ENCODE assay signal across 13 cellular contexts in the genomic region with DNA sequence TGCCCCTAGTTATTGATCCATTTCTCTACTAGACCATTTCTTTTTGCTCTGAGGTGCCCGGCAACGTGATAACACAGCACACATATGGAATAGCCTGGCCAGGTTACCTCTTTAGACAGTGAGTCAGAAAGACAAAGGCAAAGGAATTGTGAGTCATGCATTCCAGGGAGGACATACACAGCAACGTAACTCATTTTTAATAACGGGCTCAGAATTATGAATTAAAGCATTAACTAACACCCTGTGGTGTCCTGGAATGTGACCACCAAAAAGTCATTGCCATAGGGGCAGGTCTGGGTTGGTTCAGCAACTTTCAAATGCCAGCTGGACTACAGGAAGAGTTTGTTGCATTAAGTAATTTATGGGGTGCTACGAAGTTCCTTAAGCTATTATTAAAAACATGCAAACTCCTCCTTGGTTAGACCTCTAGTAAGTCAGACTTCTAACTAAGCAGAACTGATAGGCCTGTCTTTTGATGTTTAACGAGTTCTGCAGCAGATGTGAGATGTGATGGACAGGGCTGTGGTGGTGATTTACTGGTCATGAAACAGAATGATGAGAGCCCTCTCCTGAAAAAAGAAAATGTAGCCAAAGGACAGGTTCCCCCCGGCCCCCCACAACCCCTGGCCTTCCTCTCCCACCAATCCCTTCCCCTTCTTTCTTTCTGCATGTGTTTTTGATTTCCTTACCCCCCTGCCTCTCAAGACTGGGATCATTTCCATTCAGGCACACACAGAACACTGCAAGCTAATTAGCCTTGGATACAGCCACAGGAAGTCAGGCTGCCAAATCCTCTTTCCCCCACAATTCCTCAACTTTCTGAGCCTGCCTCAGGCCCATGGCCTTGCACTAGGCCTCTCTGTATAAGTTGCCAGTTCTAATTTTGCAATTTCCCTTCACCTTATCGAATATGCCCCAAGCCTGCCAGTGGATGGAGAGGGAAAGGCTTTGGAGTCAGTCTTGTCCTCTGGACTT.
DNase-seq lines count a peak whose midpoint lies in the region; ATAC-seq, FAIRE-seq and TF ChIP-seq lines count a peak whose summit lies in the region.
"Had no signal": no experiment of that assay in that cellular context is flagged by ENCODE, and none has a peak within 500 bp of the region (broad histone marks: within the 10 kb centered on the region; RNA-seq: fewer than 3 reads in every experiment).

No MANE protein-coding gene starts in this region.

- no peak for TF ChIP-seq CTCF in astrocyte (IDR thresholded peaks at IDR 0.05; ENCODE audit: insufficient read depth, low read depth, low read length)
- TF ChIP-seq CTCF in keratinocyte (optimal IDR thresholded peaks at IDR 0.05 in 1 of 3, IDR thresholded peaks at IDR 0.05 in 1 of 3, conservative IDR thresholded peaks at IDR 0.05 in 1 of 3; ENCODE audit: extremely low read depth in 1 of 3, insufficient read depth in 2 of 3, low read length in 3 of 3), result no peak

- FAIRE-seq in astrocyte (lab: Jason Lieb, UNC) (peak; percentile 93), keratinocyte (lab: Jason Lieb, UNC) (peak; percentile 91), urothelium cell line (lab: Jason Lieb, UNC) (peak; percentile 93)
- FAIRE-seq: GM18507 had no signal

- peak overlapping the region; percentile 94 for H3K27ac Mint-ChIP-seq in astrocyte (ENCODE audit: unreplicated experiment)
- H3K27ac Mint-ChIP-seq: activated CD4-positive, alpha-beta T cell treated with anti-CD3 and anti-CD28 coated beads, Interleukin-2, amount 10 ng/mL, durations not matched to agents 7 days and 5 days; B cell had no signal

- H4K20me1 ChIP-seq in astrocyte (ENCODE audit: insufficient read depth, low read length), result no peaks in the 10 kb centered on the region
- H4K20me1 ChIP-seq in keratinocyte (ENCODE audit: control insufficient read depth, extremely low read depth, insufficient read depth, low read length), result no peaks in the 10 kb centered on the region

- peak overlapping the region; percentile 21 for H2AFZ ChIP-seq in astrocyte (ENCODE audit: low read depth, low read length)
- peak overlapping the region; percentile 73 for H2AFZ ChIP-seq in keratinocyte (ENCODE audit: control insufficient read depth, low read length)

- no peaks in the 10 kb centered on the region for H3K36me3 ChIP-seq in astrocyte (ENCODE audit: insufficient read depth, low read length)
- H3K36me3 ChIP-seq in keratinocyte (ENCODE audit: control insufficient read depth in 2 of 2, extremely low read depth in 1 of 2, insufficient read depth in 2 of 2, low read length in 2 of 2), result no peaks in the 10 kb centered on the region
- H3K36me3 ChIP-seq: thyroid gland had no signal

- peak overlapping the region; percentile 62 for H3K27ac ChIP-seq in astrocyte (ENCODE audit: low read depth, low read length)
- peak overlapping the region; percentile 69 for H3K27ac ChIP-seq in keratinocyte (ENCODE audit: control insufficient read depth, insufficient read depth, low read length)
- H3K27ac ChIP-seq: thyroid gland had no signal

- intact Hi-C loops in Right ventricle myocardium superior (cut with DNase I), result no loop called here
- intact Hi-C loops in left ventricle myocardium superior (cut with micrococcal nuclease), result loop anchor here (10.0 kb wide), 1 partner anchor 85 kb away; the partner anchor contains the start of gene HAO2

- H3K27me3 ChIP-seq in astrocyte (ENCODE audit: insufficient read depth, low read length) (no peaks in the 10 kb centered on the region), keratinocyte (ENCODE audit: control insufficient read depth, extremely low read depth, insufficient read depth, low read length) (no peaks in the 10 kb centered on the region)
- H3K27me3 ChIP-seq: thyroid gland had no signal

- H3K9me1 ChIP-seq in keratinocyte (ENCODE audit: control insufficient read depth, extremely low read depth, insufficient read depth, low read length), result no peaks in the 10 kb centered on the region

- peak overlapping the region; percentile 41 for H3K9ac ChIP-seq in astrocyte (ENCODE audit: low read length)
- peak overlapping the region; percentile 19 for H3K9ac ChIP-seq in keratinocyte (ENCODE audit: control insufficient read depth, extremely low read depth, insufficient read depth, low read length)

- H3K9me3 ChIP-seq in astrocyte (ENCODE audit: insufficient read depth, low read depth, low read length) (no peaks in the 10 kb centered on the region), keratinocyte (ENCODE audit: control insufficient read depth, low read depth, low read length) (no peaks in the 10 kb centered on the region)
- H3K9me3 ChIP-seq: thyroid gland had no signal

- H3K27me3 Mint-ChIP-seq in astrocyte (ENCODE audit: low read depth, unreplicated experiment), result no peaks in the 10 kb centered on the region

- no peak overlapping the region for H3K4me3 ChIP-seq in astrocyte (ENCODE audit: insufficient read depth, low read depth, low read length)
- H3K4me3 ChIP-seq in keratinocyte (ENCODE audit: control insufficient read depth in 2 of 3, extremely low read depth in 1 of 3, insufficient read depth in 2 of 3, low read depth in 1 of 3, low read length in 3 of 3), result no peak overlapping the region
- H3K4me3 ChIP-seq: thyroid gland had no signal

- H3K9me3 Mint-ChIP-seq in astrocyte (ENCODE audit: unreplicated experiment), result no peaks in the 10 kb centered on the region
- H3K9me3 Mint-ChIP-seq: activated CD4-positive, alpha-beta T cell treated with anti-CD3 and anti-CD28 coated beads, Interleukin-2, amount 10 ng/mL, durations not matched to agents 7 days and 5 days had no signal

- H3K4me1 ChIP-seq in astrocyte (ENCODE audit: insufficient read depth, low read length), result peaks cover 17% of the 10 kb centered on the region
- peaks cover 22% of the 10 kb centered on the region for H3K4me1 ChIP-seq in keratinocyte (ENCODE audit: control insufficient read depth, extremely low read depth, insufficient read depth, low read length)
- H3K4me1 ChIP-seq: thyroid gland had no signal

- peak overlapping the region; percentile 74 for H3K4me2 ChIP-seq in astrocyte (ENCODE audit: low read length)
- peak overlapping the region; percentile 65 for H3K4me2 ChIP-seq in keratinocyte (ENCODE audit: control insufficient read depth, extremely low read depth, insufficient read depth, low read depth, low read length)

- DNase-seq in Right ventricle myocardium superior (no peak), left ventricle myocardium superior (no peak), astrocyte (ENCODE audit: low read depth) (peak; percentile 91), keratinocyte (ENCODE audit: low read depth, low spot score) (peak; percentile 89), urothelium cell line (ENCODE audit: low spot score) (peak; percentile 89), MV-4-11 (lab: John Stamatoyannopoulos, UW) (no peak)
- DNase-seq in activated CD4-positive, alpha-beta T cell treated with anti-CD3 and anti-CD28 coated beads, Interleukin-2, amount 50 U/mL, for 4 hours, result no peak
- DNase-seq: activated CD4-positive, alpha-beta T cell treated with anti-CD3 and anti-CD28 coated beads, Interleukin-2, amount 10 ng/mL, durations not matched to agents 7 days and 5 days; islet precursor cell; thyroid gland had no signal

- no peaks in the 10 kb centered on the region for H3K36me3 Mint-ChIP-seq in astrocyte (ENCODE audit: low read depth, unreplicated experiment)

- no peak overlapping the region for H3K4me3 Mint-ChIP-seq in astrocyte (ENCODE audit: unreplicated experiment)
- H3K4me3 Mint-ChIP-seq: activated CD4-positive, alpha-beta T cell treated with anti-CD3 and anti-CD28 coated beads, Interleukin-2, amount 10 ng/mL, durations not matched to agents 7 days and 5 days; B cell had no signal

- ATAC-seq in Right ventricle myocardium superior (ENCODE audit: poor library complexity) (peak; percentile 39), left ventricle myocardium superior (no peak), HG03439 (IDR thresholded peaks at IDR 0.05; ENCODE audit: unreplicated experiment) (no peak)

- dilution Hi-C loops in keratinocyte (cut with MboI; ENCODE audit: extremely low pct_ligation_motif_present, low sequenced_read_pairs), result no loop called here

- H3K79me2 ChIP-seq in astrocyte (ENCODE audit: insufficient read depth, low read length) (no peaks in the 10 kb centered on the region), keratinocyte (ENCODE audit: control insufficient read depth, insufficient read depth, low read length) (no peaks in the 10 kb centered on the region)

- peaks cover 26% of the 10 kb centered on the region for H3K4me1 Mint-ChIP-seq in astrocyte (ENCODE audit: low read depth, unreplicated experiment)
- H3K4me1 Mint-ChIP-seq: activated CD4-positive, alpha-beta T cell treated with anti-CD3 and anti-CD28 coated beads, Interleukin-2, amount 10 ng/mL, durations not matched to agents 7 days and 5 days; B cell had no signal

Comparison
In these comparisons a context has a peak if more than half of its experiments do, and no peak if none do; other contexts are left out.
1. DNase-seq: peak in astrocyte (single experiment), keratinocyte (single experiment) and urothelium cell line (single experiment); none in Right ventricle myocardium superior (single experiment), left ventricle myocardium superior (single experiment), activated CD4-positive, alpha-beta T cell treated with anti-CD3 and anti-CD28 coated beads, Interleukin-2, amount 50 U/mL, for 4 hours (0 of 2) and MV-4-11 (single experiment).